ENCODE assay signal across 18 cellular contexts in the genomic region with DNA sequence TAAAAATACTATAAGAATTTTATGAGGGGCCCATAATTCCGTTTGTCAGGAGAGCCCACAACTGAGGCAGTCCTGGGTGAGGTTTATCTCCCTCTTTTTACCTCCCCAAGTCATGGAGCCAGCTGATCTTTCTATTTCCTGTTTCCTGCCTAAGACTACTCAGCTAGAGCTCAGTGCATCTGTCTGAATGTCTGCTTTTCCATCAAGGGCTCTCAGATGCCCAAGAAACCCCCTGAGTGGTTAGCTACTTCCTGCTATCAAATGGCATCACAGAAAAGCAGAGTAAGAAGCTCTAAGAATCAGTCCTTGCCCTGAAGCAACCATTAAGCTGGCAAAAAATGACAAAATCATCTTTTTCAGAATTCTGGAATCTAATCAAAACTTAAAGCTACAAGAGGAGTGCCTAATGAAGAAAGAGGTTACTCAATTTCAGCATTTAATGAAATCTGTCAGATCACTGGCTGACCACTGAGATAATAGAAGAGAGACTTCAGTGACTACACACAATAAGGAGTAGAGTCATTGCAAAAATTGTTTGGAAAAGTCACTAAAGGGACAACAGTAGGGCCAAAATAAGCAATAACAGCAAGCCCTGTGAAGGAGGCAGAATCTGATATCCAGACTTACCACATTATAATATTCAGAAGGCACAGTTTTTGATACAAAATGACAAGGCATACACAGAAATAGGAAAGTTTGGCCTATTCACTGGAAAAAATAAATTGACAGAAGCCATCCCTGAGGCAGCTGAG.
"Had no signal": no experiment of that assay in that cellular context is flagged by ENCODE, and none has a peak within 500 bp of the region (broad histone marks: within the 10 kb centered on the region; RNA-seq: fewer than 3 reads in every experiment).

No MANE protein-coding gene starts in this region.

- H3K4me1 ChIP-seq: left lung, psoas muscle, right lobe of liver, spleen, suprapubic skin had no signal

- ATAC-seq: effector memory CD8-positive, alpha-beta T cell; left lung; natural killer cell treated with Interleukin-12 subunit alpha and Interleukin-12 subunit beta and Interleukin-15 and Interleukin-18, amount 100 ng/mL, for 72 hours; psoas muscle; right lobe of liver had no signal

- H3K4me3 Mint-ChIP-seq: activated CD4-positive, alpha-beta memory T cell treated with anti-CD3 and anti-CD28 coated beads for 36 hours; brain; central memory CD8-positive, alpha-beta T cell; effector memory CD8-positive, alpha-beta T cell; memory B cell; natural killer cell treated with Interleukin-12 subunit alpha and Interleukin-12 subunit beta and Interleukin-15 and Interleukin-18, amount 100 ng/mL, for 72 hours; stimulated activated naive B cell treated with anti-CD40 and anti-IgM and Interleukin-4, amounts not matched to agents 10 μg/mL and 1 μg/mL and 100 μg/mL, for 72 hours had no signal

- H3K4me1 Mint-ChIP-seq: central memory CD8-positive, alpha-beta T cell; memory B cell had no signal

- H3K27ac ChIP-seq: epithelial cell of prostate, left lung, psoas muscle, right lobe of liver, spleen, suprapubic skin had no signal

- H3K9me3 ChIP-seq: right lobe of liver had no signal

- H3K36me3 ChIP-seq: right lobe of liver had no signal

- H3K27me3 Mint-ChIP-seq: activated CD4-positive, alpha-beta memory T cell treated with anti-CD3 and anti-CD28 coated beads for 36 hours; brain; central memory CD8-positive, alpha-beta T cell; effector memory CD8-positive, alpha-beta T cell; natural killer cell treated with Interleukin-12 subunit alpha and Interleukin-12 subunit beta and Interleukin-15 and Interleukin-18, amount 100 ng/mL, for 72 hours had no signal

- H3K4me3 ChIP-seq: left lung, psoas muscle, right lobe of liver, spleen, suprapubic skin had no signal

- H3K27ac Mint-ChIP-seq: activated CD4-positive, alpha-beta memory T cell treated with anti-CD3 and anti-CD28 coated beads for 36 hours; effector memory CD8-positive, alpha-beta T cell; memory B cell; natural killer cell treated with Interleukin-12 subunit alpha and Interleukin-12 subunit beta and Interleukin-15 and Interleukin-18, amount 100 ng/mL, for 72 hours; stimulated activated naive B cell treated with anti-CD40 and anti-IgM and Interleukin-4, amounts not matched to agents 10 μg/mL and 1 μg/mL and 100 μg/mL, for 72 hours had no signal

- H3K27me3 ChIP-seq: left lung, right lobe of liver, spleen, suprapubic skin had no signal

- DNase-seq: activated CD4-positive, alpha-beta memory T cell treated with anti-CD3 and anti-CD28 coated beads for 36 hours; activated CD4-positive, CD25-positive, alpha-beta regulatory T cell treated with anti-CD3 and anti-CD28 coated beads, Interleukin-2, amount 50 U/mL, for 72 hours; activated CD8-positive, alpha-beta memory T cell treated with anti-CD3 and anti-CD28 coated beads, Interleukin-2, amount 50 U/mL, for 48 hours; activated naive CD4-positive, alpha-beta T cell; effector memory CD8-positive, alpha-beta T cell; left lung; nucleus accumbens; psoas muscle; right lobe of liver; spleen; stimulated activated CD4-positive, alpha-beta T cell treated with anti-CD3 and anti-CD28 coated beads, Interleukin-2, amount 100 ng/mL, for 24 hours; stimulated activated naive B cell treated with anti-CD40 and anti-IgM and Interleukin-4, amounts not matched to agents 10 μg/mL and 1 μg/mL and 100 μg/mL, for 72 hours had no signal
